ENCODE assay signal across 17 cellular contexts in genomic region chr9:118271936-118272335, GRCh38.
"Had no signal": no experiment of that assay in that cellular context is flagged by ENCODE, and none has a peak within 500 bp of the region (broad histone marks: within the 10 kb centered on the region; RNA-seq: fewer than 3 reads in every experiment).

No MANE protein-coding gene starts in this region.

- H3K27ac ChIP-seq: gastroesophageal sphincter, heart right ventricle, lower lobe of right lung, prostate gland had no signal

- H3K4me1 ChIP-seq: gastroesophageal sphincter, heart right ventricle, lower lobe of right lung, prostate gland had no signal

- FAIRE-seq: urothelium cell line had no signal

- H3K27me3 Mint-ChIP-seq: activated naive CD8-positive, alpha-beta T cell treated with anti-CD3 and anti-CD28 coated beads, Interleukin-2, amount 50 U/mL, for 24 hours had no signal

- H3K9me3 ChIP-seq: gastroesophageal sphincter, heart right ventricle, lower lobe of right lung, prostate gland had no signal

- H3K27me3 ChIP-seq: gastroesophageal sphincter, heart right ventricle had no signal

- DNase-seq: activated CD4-positive, alpha-beta T cell treated with anti-CD3 and anti-CD28 coated beads for 1 hour; activated CD4-positive, alpha-beta T cell treated with anti-CD3 and anti-CD28 coated beads, Interleukin-2, amount 50 U/mL, for 4 hours; activated naive CD4-positive, alpha-beta T cell treated with anti-CD3 and anti-CD28 coated beads for 36 hours; activated naive CD8-positive, alpha-beta T cell treated with anti-CD3 and anti-CD28 coated beads, Interleukin-2, amount 50 U/mL, for 24 hours; aorta; heart right ventricle; left colon; lower lobe of right lung; stimulated activated CD4-positive, alpha-beta T cell treated with anti-CD3 and anti-CD28 coated beads, Interleukin-12 subunit alpha, Interleukin-12 subunit beta, amount 100 ng/mL, for 4 hours; stimulated activated CD4-positive, alpha-beta T cell treated with anti-CD3 and anti-CD28 coated beads, Interleukin-2, amount 100 ng/mL, for 24 hours; T-helper 9 cell had no signal

- ATAC-seq: activated naive CD8-positive, alpha-beta T cell treated with anti-CD3 and anti-CD28 coated beads, Interleukin-2, amount 50 U/mL, for 24 hours; gastroesophageal sphincter; heart right ventricle; left colon; lower lobe of right lung; sciatic nerve had no signal

- H3K4me3 Mint-ChIP-seq: activated naive CD4-positive, alpha-beta T cell treated with anti-CD3 and anti-CD28 coated beads for 36 hours; activated naive CD8-positive, alpha-beta T cell treated with anti-CD3 and anti-CD28 coated beads, Interleukin-2, amount 50 U/mL, for 24 hours; neural crest cell had no signal

- H3K36me3 ChIP-seq: gastroesophageal sphincter, heart right ventricle, lower lobe of right lung, prostate gland had no signal

- H3K9me3 Mint-ChIP-seq: activated naive CD4-positive, alpha-beta T cell treated with anti-CD3 and anti-CD28 coated beads for 36 hours; activated naive CD8-positive, alpha-beta T cell treated with anti-CD3 and anti-CD28 coated beads, Interleukin-2, amount 50 U/mL, for 24 hours; activated T-helper 2 cell treated with anti-CD3 and anti-CD28 coated beads, Interferon-gamma antibody, Interleukin-2, Interleukin-4, amounts not matched to agents 10 μg/mL and 5 μg/mL and 100 μg/mL, durations not matched to agents 14 hours and 24 hours and 36 hours; neural crest cell had no signal

- H3K4me1 Mint-ChIP-seq: activated naive CD8-positive, alpha-beta T cell treated with anti-CD3 and anti-CD28 coated beads, Interleukin-2, amount 50 U/mL, for 24 hours; neural crest cell had no signal

- H3K4me3 ChIP-seq: gastroesophageal sphincter, heart right ventricle, lower lobe of right lung, prostate gland had no signal

- H3K27ac Mint-ChIP-seq: activated naive CD4-positive, alpha-beta T cell treated with anti-CD3 and anti-CD28 coated beads for 36 hours; activated naive CD8-positive, alpha-beta T cell treated with anti-CD3 and anti-CD28 coated beads, Interleukin-2, amount 50 U/mL, for 24 hours; activated T-helper 2 cell treated with anti-CD3 and anti-CD28 coated beads, Interferon-gamma antibody, Interleukin-2, Interleukin-4, amounts not matched to agents 10 μg/mL and 5 μg/mL and 100 μg/mL, durations not matched to agents 14 hours and 24 hours and 36 hours had no signal
